Comparison of ENCODE assay signal across 20 cellular contexts in genomic region chr6:90328004-90328403, GRCh38. TPM values are rescaled to one million over a fixed set of nuclear protein-coding genes. Genes with fewer than 3 reads are reported as not detected.
DNase-seq lines count a peak whose midpoint lies in the region; ATAC-seq and TF ChIP-seq lines count a peak whose summit lies in the region.
"Had no signal": no experiment of that assay in that cellular context is flagged by ENCODE, and none has a peak within 500 bp of the region (broad histone marks: within the 10 kb centered on the region; RNA-seq: fewer than 3 reads in every experiment).

No MANE protein-coding gene starts in this region.

- H3K4me3 ChIP-seq in smooth muscle cell (no peak overlapping the region), lower lobe of right lung (no peak overlapping the region)
- H3K4me3 ChIP-seq: A549, prostate gland had no signal

- H3K9ac ChIP-seq in smooth muscle cell (ENCODE audit: low read depth): no peak overlapping the region

- ATAC-seq in GM21423 (IDR thresholded peaks at IDR 0.05; ENCODE audit: unreplicated experiment): no peak
- ATAC-seq in lower lobe of right lung: no peak
- ATAC-seq: A549; activated naive CD8-positive, alpha-beta T cell treated with anti-CD3 and anti-CD28 coated beads, Interleukin-2, amount 50 U/mL, for 24 hours; effector memory CD8-positive, alpha-beta T cell; stimulated activated naive CD8-positive, alpha-beta T cell treated with anti-CD3 and anti-CD28 coated beads, Interleukin-15, Interleukin-2, amounts not matched to agents 100 U/mL and 50 U/mL, for 24 hours had no signal

- no peaks in the 10 kb centered on the region for H3K79me2 ChIP-seq in smooth muscle cell (ENCODE audit: low read depth)

- peak; percentile 54 for DNase-seq in NCI-H2107 treated with DMSO at 0.1 percent for 48 hours (lab: John Stamatoyannopoulos, UW; ENCODE audit: unreplicated experiment)
- no peak for DNase-seq in NCI-H2107 (lab: John Stamatoyannopoulos, UW)
- peak; percentile 82 for DNase-seq in RKO (ENCODE audit: low spot score)
- peak; percentile 24 for DNase-seq in epithelial cell of prostate (ENCODE audit: low read depth, low spot score)
- DNase-seq in stromal cell of bone marrow (ENCODE audit: low read depth): peak; percentile 54
- no peak for DNase-seq in smooth muscle cell (lab: John Stamatoyannopoulos, UW; ENCODE audit: unreplicated experiment)
- no peak for DNase-seq in lower lobe of right lung
- DNase-seq: activated B cell treated with CpG ODN at 0.5 μM for 24 hours; activated naive CD8-positive, alpha-beta T cell treated with anti-CD3 and anti-CD28 coated beads, Interleukin-2, amount 50 U/mL, for 24 hours; CD4-positive, alpha-beta T cell; effector memory CD8-positive, alpha-beta T cell; GDM1; mesendoderm; NCI-H2029; NCI-H774; RPMI8226; stimulated activated naive CD8-positive, alpha-beta T cell treated with anti-CD3 and anti-CD28 coated beads, Interleukin-15, Interleukin-2, amounts not matched to agents 100 U/mL and 50 U/mL, for 24 hours had no signal

- H3F3A ChIP-seq in smooth muscle cell (ENCODE audit: low read depth): no peaks in the 10 kb centered on the region

- H3K4me2 ChIP-seq in smooth muscle cell: no peak overlapping the region
- H3K4me2 ChIP-seq: A549 had no signal

- TF ChIP-seq CTCF in smooth muscle cell (IDR thresholded peaks at IDR 0.05; ENCODE audit: borderline replicate concordance, insufficient read depth, poor library complexity, severe bottlenecking) (no peak), lower lobe of right lung (IDR thresholded peaks at IDR 0.05) (no peak)

- H3K27ac ChIP-seq in epithelial cell of prostate (no peak overlapping the region), smooth muscle cell (ENCODE audit: low read depth) (no peak overlapping the region), lower lobe of right lung (no peak overlapping the region)
- H3K27ac ChIP-seq: A549, prostate gland had no signal

- H3K9me3 ChIP-seq in smooth muscle cell (replicated peaks; ENCODE audit: low read depth): no peaks in the 10 kb centered on the region
- H3K9me3 ChIP-seq in lower lobe of right lung: no peaks in the 10 kb centered on the region
- H3K9me3 ChIP-seq: A549, prostate gland had no signal

- H2AFZ ChIP-seq in smooth muscle cell (ENCODE audit: low read depth): no peak overlapping the region

- H3K27me3 ChIP-seq in smooth muscle cell (ENCODE audit: low read depth): no peaks in the 10 kb centered on the region
- no peaks in the 10 kb centered on the region for H3K27me3 ChIP-seq in lower lobe of right lung (ENCODE audit: low read depth)

- H3K4me1 ChIP-seq in smooth muscle cell (ENCODE audit: low read depth): no peaks in the 10 kb centered on the region
- no peaks in the 10 kb centered on the region for H3K4me1 ChIP-seq in lower lobe of right lung
- H3K4me1 ChIP-seq: A549, prostate gland had no signal

- 85% methylated on average over 1 of the region's 1 CpG for WGBS in smooth muscle cell (ENCODE audit: low lambda C conversion rate)

- H3K36me3 ChIP-seq in smooth muscle cell (ENCODE audit: low read depth): no peaks in the 10 kb centered on the region
- H3K36me3 ChIP-seq in lower lobe of right lung: no peaks in the 10 kb centered on the region
- H3K36me3 ChIP-seq: prostate gland had no signal

- no peaks in the 10 kb centered on the region for H4K20me1 ChIP-seq in smooth muscle cell (ENCODE audit: low read depth)

- intact Hi-C loops in lower lobe of right lung (cut with DNase I): no loop called here

RNA-seq across cellular contexts. Expression of gene BACH2, which starts 31.4 kb away (rescaled TPM):
- 4.3 and 4.5 TPM in 2 replicates for total RNA-seq in smooth muscle cell
- polyA plus RNA-seq in smooth muscle cell: 3.0 and 3.6 TPM in 2 replicates
- total RNA-seq in lower lobe of right lung: 6.3 TPM

Comparison
In these comparisons a context has a peak if more than half of its experiments do, and no peak if none do; other contexts are left out.
1. DNase-seq: peak in NCI-H2107 treated with DMSO at 0.1 percent for 48 hours (single experiment), RKO (single experiment), epithelial cell of prostate (single experiment) and stromal cell of bone marrow (single experiment); none in NCI-H2107 (single experiment), smooth muscle cell (single experiment) and lower lobe of right lung (single experiment).